In genomic region chr18:46374850-46375249, GRCh38 we compare ENCODE assay signal across 25 cellular contexts.
DNase-seq lines count a peak whose midpoint lies in the region; ATAC-seq and TF ChIP-seq lines count a peak whose summit lies in the region.
"Had no signal": no experiment of that assay in that cellular context is flagged by ENCODE, and none has a peak within 500 bp of the region (broad histone marks: within the 10 kb centered on the region; RNA-seq: fewer than 3 reads in every experiment).

No MANE protein-coding gene starts in this region.

- H3K23me2 ChIP-seq in H9 (ENCODE audit: insufficient read length, low read depth, low read length, poor library complexity, severe bottlenecking) = no peaks in the 10 kb centered on the region

- H4K91ac ChIP-seq in H9 (ENCODE audit: insufficient read length, low read depth, low read length) = no peak overlapping the region

- H4K8ac ChIP-seq in H9 (replicated peaks; ENCODE audit: insufficient read length, low read depth, low read length) = no peak overlapping the region

- no peak overlapping the region for H3K18ac ChIP-seq in H9 (ENCODE audit: insufficient read length, low read depth, low read length)

- no peak for TF ChIP-seq POLR2A in upper lobe of left lung (IDR thresholded peaks at IDR 0.05)

- H3K9ac ChIP-seq in SK-N-SH = no peak overlapping the region
- no peak overlapping the region for H3K9ac ChIP-seq in H9 (ENCODE audit: extremely low read depth, insufficient read length, low read length)
- H3K9ac ChIP-seq: BLaER1 had no signal

- H2AFZ ChIP-seq in SK-N-SH (ENCODE audit: low read depth) = no peak overlapping the region
- H2AFZ ChIP-seq in H9 (ENCODE audit: low read length) = no peak overlapping the region

- no peak for ATAC-seq in SK-N-SH treated with all-trans-retinoic acid at 6 μM for 48 hours
- no peak for ATAC-seq in T-helper 17 cell
- peak; percentile 13 for ATAC-seq in left lobe of liver
- ATAC-seq in upper lobe of left lung (ENCODE audit: low FRiP score in 2 of 2) = peak in 1 of 2 donors; percentile 42
- ATAC-seq: mucosa of descending colon, right cardiac atrium had no signal

- no peak overlapping the region for H3K4me3 Mint-ChIP-seq in T-helper 17 cell
- no peak overlapping the region for H3K4me3 Mint-ChIP-seq in H9
- H3K4me3 Mint-ChIP-seq: activated CD4-positive, alpha-beta memory T cell treated with anti-CD3 and anti-CD28 coated beads for 36 hours; type B pancreatic cell had no signal

- H2BK15ac ChIP-seq in H9 (ENCODE audit: low read depth, low read length) = no peak overlapping the region

- H3T11ph ChIP-seq in H9 (ENCODE audit: low read length) = no peak overlapping the region

- no peak overlapping the region for H2BK120ac ChIP-seq in H9 (ENCODE audit: low read depth, low read length, poor library complexity, severe bottlenecking)

- H3K4ac ChIP-seq in H9 (ENCODE audit: low read depth, low read length) = no peak overlapping the region

- no peak overlapping the region for H2BK5ac ChIP-seq in H9 (ENCODE audit: insufficient read length, low read length)

- H3K23ac ChIP-seq in H9 (ENCODE audit: insufficient read length, low read depth, low read length) = no peak overlapping the region

- H3F3A ChIP-seq in SK-N-SH (replicated peaks; ENCODE audit: insufficient read depth) = no peaks in the 10 kb centered on the region

- H3K27ac Mint-ChIP-seq in T-helper 17 cell (peak overlapping the region; percentile 76), H9 (no peak overlapping the region; a peak in 1 of 7 replicates)
- H3K27ac Mint-ChIP-seq: activated CD4-positive, alpha-beta memory T cell treated with anti-CD3 and anti-CD28 coated beads for 36 hours had no signal

- H3K36me3 ChIP-seq in SK-N-SH (replicated peaks in 1 of 2; ENCODE audit: control insufficient read depth in 1 of 2, insufficient read depth in 2 of 2, low read length in 1 of 2) (no peaks in the 10 kb centered on the region), upper lobe of left lung (no peaks in the 10 kb centered on the region)
- H3K36me3 ChIP-seq: HAP-1, WERI-Rb-1 had no signal

- no peak overlapping the region for H3K4me2 ChIP-seq in SK-N-SH
- H3K4me2 ChIP-seq in H9 (ENCODE audit: insufficient read depth, insufficient read length, low read length) = no peak overlapping the region
- H3K4me2 ChIP-seq: BLaER1 had no signal

- no peak for TF ChIP-seq CTCF in SK-N-SH (IDR thresholded peaks at IDR 0.05)
- no peak for TF ChIP-seq CTCF in upper lobe of left lung (IDR thresholded peaks at IDR 0.05)
- no peak for TF ChIP-seq CTCF in H9 (conservative IDR thresholded peaks at IDR 0.05)

- TF ChIP-seq EP300 in SK-N-SH (IDR thresholded peaks at IDR 0.05; ENCODE audit: borderline replicate concordance in 1 of 2, low read depth in 1 of 2, low read length in 1 of 2) (no peak), upper lobe of left lung (IDR thresholded peaks at IDR 0.05) (no peak)

- H3K79me2 ChIP-seq in SK-N-SH (ENCODE audit: insufficient read depth) (no peaks in the 10 kb centered on the region), H9 (ENCODE audit: insufficient read depth, low read length) (no peaks in the 10 kb centered on the region)

- no peak overlapping the region for H3K4me3 ChIP-seq in SK-N-SH (ENCODE audit: low read depth in 2 of 2, low read length in 1 of 2)
- H3K4me3 ChIP-seq in upper lobe of left lung = no peak overlapping the region
- H3K4me3 ChIP-seq: BLaER1, HAP-1, mucosa of descending colon had no signal

- CTCF ChIA-PET in SK-N-SH (lab: Yijun Ruan, JAX) = interaction anchor here (1.0 kb wide), 1 partner anchor 248 kb away, joined by 3 read pairs; no protein-coding TSS in a partner anchor

- 44% methylated on average over 5 of the region's 6 CpGs for WGBS in SK-N-SH (ENCODE audit: low lambda C conversion rate)
- 69 to 72% methylated on average over 5 to 6 of the region's 6 CpGs for WGBS in upper lobe of left lung, 2 donors
- no CpG with 5 or more reads among the region's 6 CpGs for WGBS in H9 (ENCODE audit: extremely low coverage, insufficient read length, low lambda C conversion rate)

- TF ChIP-seq RAD21 in SK-N-SH (IDR thresholded peaks at IDR 0.05; ENCODE audit: low read length) = no peak

- H4K5ac ChIP-seq in H9 (ENCODE audit: insufficient read length, low read depth, low read length) = no peak overlapping the region

- H3K4me1 ChIP-seq in SK-N-SH (ENCODE audit: control insufficient read depth in 1 of 2, insufficient read depth in 2 of 2, low read depth in 1 of 2, low read length in 1 of 2) (peaks cover 0 to 57% of the 10 kb centered on the region in 2 experiments; a peak in 2 of 4 replicates), upper lobe of left lung (peaks cover 0 to 3% (median 0%) of the 10 kb centered on the region in 4 donors), H9 (ENCODE audit: insufficient read depth, low read length) (no peaks in the 10 kb centered on the region)
- H3K4me1 ChIP-seq: BLaER1, HAP-1 had no signal

- H3K27ac ChIP-seq in SK-N-SH (ENCODE audit: low read depth in 2 of 2, low read length in 1 of 2) = peak overlapping the region in 1 of 2 experiments; percentile 31; a peak in 1 of 4 replicates
- no peak overlapping the region for H3K27ac ChIP-seq in upper lobe of left lung
- no peak overlapping the region for H3K27ac ChIP-seq in H9 (ENCODE audit: insufficient read length, low read depth, low read length)
- H3K27ac ChIP-seq: BLaER1, WERI-Rb-1 had no signal

- no peak overlapping the region; the same call in 1 of the 2 replicates for H3K14ac ChIP-seq in H9 (ENCODE audit: insufficient read depth, low read length)

- no peak overlapping the region for H2BK12ac ChIP-seq in H9 (ENCODE audit: insufficient read length, low read depth, low read length)

- no peaks in the 10 kb centered on the region for H3K4me1 Mint-ChIP-seq in T-helper 17 cell
- peaks cover 4 to 16% of the 10 kb centered on the region in 2 experiments; a peak in 3 of 4 replicates for H3K4me1 Mint-ChIP-seq in H9

- no peaks in the 10 kb centered on the region for H3K27me3 Mint-ChIP-seq in T-helper 17 cell
- peaks cover 1% of the 10 kb centered on the region; the same call in 1 of the 2 replicates for H3K27me3 Mint-ChIP-seq in H9 (ENCODE audit: low read depth)
- H3K27me3 Mint-ChIP-seq: activated CD4-positive, alpha-beta memory T cell treated with anti-CD3 and anti-CD28 coated beads for 36 hours; type B pancreatic cell had no signal

- H3K27me3 ChIP-seq in SK-N-SH (ENCODE audit: insufficient read depth) = no peaks in the 10 kb centered on the region
- H3K27me3 ChIP-seq in upper lobe of left lung = no peaks in the 10 kb centered on the region
- no peaks in the 10 kb centered on the region for H3K27me3 ChIP-seq in H9 (ENCODE audit: insufficient read depth, low read length)
- H3K27me3 ChIP-seq: BLaER1 had no signal

- no peak overlapping the region for H3K56ac ChIP-seq in H9 (ENCODE audit: insufficient read length, low read depth, low read length)

- peak; percentile 56 for DNase-seq in SK-N-SH
- no peak for DNase-seq in T-helper 17 cell
- no peak for DNase-seq in left lobe of liver (ENCODE audit: low spot score)
- DNase-seq in upper lobe of left lung = peak; percentile 51 to 55
- DNase-seq in H9 = no peak
- no peak for DNase-seq in stimulated activated CD4-positive, alpha-beta T cell treated with anti-CD3 and anti-CD28 coated beads, Interleukin-4, amount 100 ng/mL, for 1 hour
- DNase-seq in SK-N-DZ (ENCODE audit: low spot score) = no peak
- DNase-seq: activated CD4-positive, alpha-beta memory T cell treated with anti-CD3 and anti-CD28 coated beads for 36 hours; activated naive CD4-positive, alpha-beta T cell; amniotic stem cell; caudate nucleus; DMS 273 treated with DMSO at 0.1 percent for 48 hours; foreskin fibroblast; GF-D8; mucosa of descending colon; NCI-H1436; NCI-H345; nucleus accumbens; right cardiac atrium; stimulated activated naive CD4-positive, alpha-beta T cell treated with Interleukin-2 at 50 U/mL for 16 hours; WERI-Rb-1 had no signal

- no peaks in the 10 kb centered on the region for H3K9me3 Mint-ChIP-seq in H9
- H3K9me3 Mint-ChIP-seq: activated CD4-positive, alpha-beta memory T cell treated with anti-CD3 and anti-CD28 coated beads for 36 hours had no signal

- H3K9me2 ChIP-seq in SK-N-SH = no peaks in the 10 kb centered on the region

- H4K20me1 ChIP-seq in SK-N-SH (ENCODE audit: insufficient read depth) (no peaks in the 10 kb centered on the region), H9 (ENCODE audit: control insufficient read depth, insufficient read depth, insufficient read length) (no peaks in the 10 kb centered on the region)

- POLR2A ChIA-PET in SK-N-SH (lab: Yijun Ruan, JAX) = no interaction called here

- H3K9me3 ChIP-seq in SK-N-SH (no peaks in the 10 kb centered on the region), T-helper 17 cell (ENCODE audit: control insufficient read depth, low read length, poor library complexity, severe bottlenecking) (no peaks in the 10 kb centered on the region), upper lobe of left lung (no peaks in the 10 kb centered on the region), H9 (ENCODE audit: control insufficient read depth, low read depth, low read length) (no peaks in the 10 kb centered on the region)
- H3K9me3 ChIP-seq: BLaER1, HAP-1, mucosa of descending colon had no signal

- H2AK5ac ChIP-seq in H9 (ENCODE audit: insufficient read length, low read length) = no peak overlapping the region

- no peaks in the 10 kb centered on the region for H3K79me1 ChIP-seq in H9 (ENCODE audit: insufficient read depth, low read depth, low read length, poor library complexity, severe bottlenecking)

- no peak overlapping the region for H2BK20ac ChIP-seq in H9 (ENCODE audit: low read depth, low read length, poor library complexity, severe bottlenecking)

- H3K36me3 Mint-ChIP-seq in T-helper 17 cell (ENCODE audit: low read depth) (no peaks in the 10 kb centered on the region), H9 (ENCODE audit: insufficient read depth in 1 of 3, low read depth in 3 of 3) (no peaks in the 10 kb centered on the region; a peak in 1 of 7 replicates)
- H3K36me3 Mint-ChIP-seq: activated CD4-positive, alpha-beta memory T cell treated with anti-CD3 and anti-CD28 coated beads for 36 hours; type B pancreatic cell had no signal

TF ChIP-seq in SK-N-SH, 30 proteins besides CTCF, POLR2A, EP300 and RAD21 (continues in another document):
- no peak for TF ChIP-seq JUND (IDR thresholded peaks at IDR 0.05)
- TF ChIP-seq GATA2 (CRISPR knock-in tag; IDR thresholded peaks at IDR 0.05) = no peak; the same call in 1 of the 2 replicates
- no peak for TF ChIP-seq GABPA (IDR thresholded peaks at IDR 0.05; ENCODE audit: low read depth)

TF ChIP-seq in SK-N-SH treated with all-trans-retinoic acid at 6 μM for 48 hours, 23 proteins besides CTCF, POLR2A, EP300 and RAD21 (continues in another document):
- TF ChIP-seq ZNF565 (CRISPR knock-in tag; conservative IDR thresholded peaks at IDR 0.05; ENCODE audit: low read depth) (no peak), ESRRG (CRISPR knock-in tag; IDR thresholded peaks at IDR 0.05) (no peak), ARNTL (CRISPR knock-in tag; IDR thresholded peaks at IDR 0.05; ENCODE audit: borderline replicate concordance, low read depth) (no peak)

Comparison
In these comparisons a context has a peak if more than half of its experiments do, and no peak if none do; other contexts are left out.
1. DNase-seq: peak in SK-N-SH (single experiment) and upper lobe of left lung (2 of 2); none in T-helper 17 cell (0 of 3), left lobe of liver (single experiment), H9 (single experiment), stimulated activated CD4-positive, alpha-beta T cell treated with anti-CD3 and anti-CD28 coated beads, Interleukin-4, amount 100 ng/mL, for 1 hour (single experiment) and SK-N-DZ (single experiment).